In the genomic region with DNA sequence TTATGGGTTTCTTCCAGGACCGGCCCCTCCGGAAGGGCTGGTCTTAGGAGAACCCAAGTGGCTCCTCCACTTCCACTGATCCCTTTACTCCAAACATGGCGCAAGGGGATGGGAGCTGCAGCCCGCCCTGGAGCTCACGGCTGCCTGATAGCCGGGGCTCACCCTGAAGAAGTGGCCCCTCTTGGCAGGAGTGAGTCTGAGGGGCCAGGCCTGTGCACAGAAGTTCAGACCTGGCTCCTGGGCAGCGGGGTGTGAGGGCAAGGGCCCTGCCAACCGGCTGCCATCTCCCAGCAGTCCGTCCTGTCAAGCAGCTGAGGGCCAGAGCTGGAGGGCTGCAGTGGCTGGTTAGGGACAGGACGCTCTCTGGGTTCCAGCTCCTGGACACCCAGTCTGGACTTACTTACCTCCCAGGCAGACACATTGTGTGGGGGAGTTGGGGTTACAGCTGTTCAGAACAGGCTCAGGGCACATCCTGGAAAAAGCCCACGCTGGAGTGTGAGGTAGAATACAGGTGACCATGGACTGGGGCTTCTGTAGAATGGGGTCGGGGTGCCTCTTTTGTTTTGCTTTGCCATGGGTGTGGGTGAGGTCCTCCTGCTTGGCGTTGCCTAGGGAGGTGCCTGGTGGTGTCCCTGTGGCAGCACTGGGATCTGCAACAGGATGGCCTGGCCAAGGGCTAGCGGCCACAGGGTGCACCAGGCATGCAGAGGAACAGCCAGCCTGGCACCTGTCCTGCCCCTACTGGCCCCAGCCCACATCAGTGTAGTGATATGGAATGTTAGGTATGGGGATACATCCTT, we compare ENCODE assay signal across 11 cellular contexts.
DNase-seq lines count a peak whose midpoint lies in the region; ATAC-seq, FAIRE-seq and TF ChIP-seq lines count a peak whose summit lies in the region.
"Had no signal": no experiment of that assay in that cellular context is flagged by ENCODE, and none has a peak within 500 bp of the region (broad histone marks: within the 10 kb centered on the region; RNA-seq: fewer than 3 reads in every experiment).

No MANE protein-coding gene starts in this region.

- H3K36me3 ChIP-seq in BLaER1 treated with 17β-estradiol and CSF1 and Interleukin-3, amounts not matched to agents 10 nM and 100 nM: peaks cover 67 to 100% (median 92%) of the 10 kb centered on the region in 11 experiments
- H3K36me3 ChIP-seq in HCT116 (ENCODE audit: control insufficient read depth in 1 of 2, insufficient read depth in 2 of 2, low read length in 2 of 2) (peaks cover 0 to 3% of the 10 kb centered on the region in 2 experiments; a peak in 2 of 4 replicates), endodermal cell (ENCODE audit: control insufficient read depth, insufficient read depth, low read length) (peaks cover 58% of the 10 kb centered on the region)

- no TSS peak for BruUV-seq in HCT116 (replicated peaks; lab: Mats Ljungman, UMichigan)

- no peaks in the 10 kb centered on the region for H3K9me3 ChIP-seq in BLaER1 treated with 17β-estradiol and CSF1 and Interleukin-3, amounts not matched to agents 10 nM and 100 nM (replicated peaks in 1 of 11)
- H3K9me3 ChIP-seq in HCT116 (ENCODE audit: control insufficient read depth in 1 of 2, insufficient read depth in 1 of 2, low read depth in 1 of 2, low read length in 2 of 2) (no peaks in the 10 kb centered on the region), endodermal cell (ENCODE audit: control insufficient read depth, low read length) (no peaks in the 10 kb centered on the region)
- H3K9me3 ChIP-seq: stomach had no signal

- peaks cover 54% of the 10 kb centered on the region for H3K36me3 Mint-ChIP-seq in endodermal cell (ENCODE audit: low read depth)
- peaks cover 48% of the 10 kb centered on the region for H3K36me3 Mint-ChIP-seq in nephron progenitor cell (ENCODE audit: low read depth)

- H4K20me1 ChIP-seq in BLaER1 treated with 17β-estradiol and CSF1 and Interleukin-3, amounts not matched to agents 10 nM and 100 nM: peaks cover 85 to 100% (median 97%) of the 10 kb centered on the region in 11 experiments; a peak in 21 of 22 replicates
- no peaks in the 10 kb centered on the region for H4K20me1 ChIP-seq in HCT116 (ENCODE audit: insufficient read depth)

- no peaks in the 10 kb centered on the region for H3K27me3 ChIP-seq in BLaER1 treated with 17β-estradiol and CSF1 and Interleukin-3, amounts not matched to agents 10 nM and 100 nM
- H3K27me3 ChIP-seq in HCT116 (ENCODE audit: insufficient read depth, low read length) (no peaks in the 10 kb centered on the region), endodermal cell (ENCODE audit: control insufficient read depth, insufficient read depth, low read length, poor library complexity, severe bottlenecking) (no peaks in the 10 kb centered on the region)
- H3K27me3 ChIP-seq: stomach had no signal

- CTCF ChIA-PET in HCT116 (lab: Charles Lee): no interaction called here

- H3K27ac Mint-ChIP-seq in endodermal cell (no peak overlapping the region), nephron progenitor cell (peak overlapping the region; percentile 89)

- peaks cover 60 to 98% (median 92%) of the 10 kb centered on the region in 10 experiments for H3K4me1 ChIP-seq in BLaER1 treated with 17β-estradiol and CSF1 and Interleukin-3, amounts not matched to agents 10 nM and 100 nM
- H3K4me1 ChIP-seq in HCT116 (ENCODE audit: control insufficient read depth in 1 of 2, insufficient read depth in 2 of 2, low read length in 2 of 2): no peaks in the 10 kb centered on the region
- no peaks in the 10 kb centered on the region for H3K4me1 ChIP-seq in endodermal cell (ENCODE audit: control insufficient read depth, insufficient read depth, low read length)

- intact Hi-C loops in HCT116 (cut with micrococcal nuclease): no loop called here

- H3K9ac ChIP-seq in BLaER1 treated with 17β-estradiol and CSF1 and Interleukin-3, amounts not matched to agents 10 nM and 100 nM: peak overlapping the region in 7 of 11 experiments; percentile 3 to 41 (median 11); a peak in 7 of 22 replicates
- H3K9ac ChIP-seq in HCT116 (ENCODE audit: low read length): no peak overlapping the region
- no peak overlapping the region for H3K9ac ChIP-seq in endodermal cell (ENCODE audit: extremely low read depth, low read length, poor library complexity, severe bottlenecking)

- no peak for FAIRE-seq in urothelium cell line (lab: Jason Lieb, UNC)

- DNase-seq in HCT116 (ENCODE audit: low read depth, low spot score) (no peak), endodermal cell (peak; percentile 42), nephron progenitor cell (no peak), urothelium cell line (ENCODE audit: low spot score) (no peak), NAMALWA (ENCODE audit: low spot score) (no peak), NCI-H510A treated with DMSO at 0.1 percent for 48 hours (lab: John Stamatoyannopoulos, UW) (no peak)
- DNase-seq: NCI-H2081 treated with DMSO at 0.1 percent for 48 hours; stimulated activated CD4-positive, alpha-beta T cell treated with anti-CD3 and anti-CD28 coated beads, Interleukin-2, amount 100 ng/mL, for 48 hours; stomach had no signal

- no peak for TF ChIP-seq CTCF in HCT116 (IDR thresholded peaks at IDR 0.05 in 2 of 3, conservative IDR thresholded peaks at IDR 0.05 in 1 of 3; ENCODE audit: borderline replicate concordance in 1 of 3, insufficient read depth in 1 of 3, low read depth in 2 of 3, low read length in 2 of 3)
- TF ChIP-seq CTCF in endodermal cell (conservative IDR thresholded peaks at IDR 0.05): peak; percentile 18
- no peak for TF ChIP-seq CTCF in nephron progenitor cell (IDR thresholded peaks at IDR 0.05)

- no peaks in the 10 kb centered on the region for H3K79me2 ChIP-seq in HCT116 (ENCODE audit: insufficient read depth, low read length)

- RAD21 ChIA-PET in HCT116 (lab: Charles Lee; ENCODE audit: low non-redundant PET in 1 of 2, low total read pairs in 2 of 2, uncharacterized antibody in 2 of 2, unreplicated experiment in 2 of 2): interaction anchor here in 1 of 2 experiments (0.6 kb wide), 1 partner anchor 332 kb away, joined by 3 read pairs; no protein-coding TSS in a partner anchor

- ATAC-seq in HCT116 (peak; percentile 37; the same call in 1 of the 2 replicates), GM21723 (IDR thresholded peaks at IDR 0.05; ENCODE audit: unreplicated experiment) (no peak)

- H3K4me3 Mint-ChIP-seq in endodermal cell (no peak overlapping the region), nephron progenitor cell (no peak overlapping the region)

- POLR2A ChIA-PET in HCT116 (lab: Charles Lee): no interaction called here

- peak overlapping the region in 9 of 11 experiments; percentile 9 to 65 (median 40); a peak in 11 of 22 replicates for H3K27ac ChIP-seq in BLaER1 treated with 17β-estradiol and CSF1 and Interleukin-3, amounts not matched to agents 10 nM and 100 nM
- H3K27ac ChIP-seq in HCT116 (ENCODE audit: low read depth, low read length) (no peak overlapping the region), endodermal cell (ENCODE audit: low read depth, low read length) (peak overlapping the region; percentile 61)

- H3K9me3 Mint-ChIP-seq in endodermal cell (no peaks in the 10 kb centered on the region), nephron progenitor cell (no peaks in the 10 kb centered on the region)

- no peak for TF ChIP-seq POLR2A in HCT116 (IDR thresholded peaks at IDR 0.05; ENCODE audit: borderline replicate concordance, extremely low read depth, insufficient read depth, insufficient read length)

- H3K4me2 ChIP-seq in BLaER1 treated with 17β-estradiol and CSF1 and Interleukin-3, amounts not matched to agents 10 nM and 100 nM: peak overlapping the region; percentile 70 to 95 (median 88)
- no peak overlapping the region for H3K4me2 ChIP-seq in HCT116 (ENCODE audit: low read length)

- H2AFZ ChIP-seq in HCT116 (ENCODE audit: low read depth, low read length, poor library complexity, severe bottlenecking): no peak overlapping the region

- H3K9me2 ChIP-seq in HCT116 (ENCODE audit: insufficient read depth): no peaks in the 10 kb centered on the region

- H3K4me1 Mint-ChIP-seq in endodermal cell (peaks cover 29% of the 10 kb centered on the region), nephron progenitor cell (peaks cover 41% of the 10 kb centered on the region)

- WGBS in endodermal cell (ENCODE audit: insufficient coverage in 1 of 2, insufficient read length in 1 of 2), 2 experiments: 95% methylated on average over 10 to 14 of the region's 14 CpGs

- TF ChIP-seq RAD21 in HCT116 (IDR thresholded peaks at IDR 0.05; ENCODE audit: low read depth): no peak

- H3K4me3 ChIP-seq in BLaER1 treated with 17β-estradiol and CSF1 and Interleukin-3, amounts not matched to agents 10 nM and 100 nM: peak overlapping the region in 5 of 10 experiments; percentile 12 to 36 (median 24); a peak in 6 of 20 replicates
- H3K4me3 ChIP-seq in HCT116 (replicated peaks in 1 of 2; ENCODE audit: low read depth in 1 of 2, low read length in 2 of 2) (no peak overlapping the region), endodermal cell (ENCODE audit: low read length) (no peak overlapping the region)
- H3K4me3 ChIP-seq: stomach had no signal

- H3K27me3 Mint-ChIP-seq in endodermal cell (ENCODE audit: insufficient read depth) (no peaks in the 10 kb centered on the region), nephron progenitor cell (ENCODE audit: low read depth, poor library complexity) (peaks cover 2% of the 10 kb centered on the region)

TF ChIP-seq in HCT116, 20 proteins besides CTCF, POLR2A, EP300 and RAD21 (continues in another document):
- TF ChIP-seq ZBTB33 (IDR thresholded peaks at IDR 0.05; ENCODE audit: extremely low read depth, insufficient replicate concordance, low read length) (no peak), CEBPB (IDR thresholded peaks at IDR 0.05; ENCODE audit: low read depth) (no peak)

Comparison
In these comparisons a context has a peak if more than half of its experiments do, and no peak if none do; other contexts are left out.
1. H3K9ac ChIP-seq: peak in BLaER1 treated with 17β-estradiol and CSF1 and Interleukin-3, amounts not matched to agents 10 nM and 100 nM (7 of 11); none in HCT116 (single experiment) and endodermal cell (single experiment).